Comparison of ENCODE assay signal across 19 cellular contexts in the genomic region with DNA sequence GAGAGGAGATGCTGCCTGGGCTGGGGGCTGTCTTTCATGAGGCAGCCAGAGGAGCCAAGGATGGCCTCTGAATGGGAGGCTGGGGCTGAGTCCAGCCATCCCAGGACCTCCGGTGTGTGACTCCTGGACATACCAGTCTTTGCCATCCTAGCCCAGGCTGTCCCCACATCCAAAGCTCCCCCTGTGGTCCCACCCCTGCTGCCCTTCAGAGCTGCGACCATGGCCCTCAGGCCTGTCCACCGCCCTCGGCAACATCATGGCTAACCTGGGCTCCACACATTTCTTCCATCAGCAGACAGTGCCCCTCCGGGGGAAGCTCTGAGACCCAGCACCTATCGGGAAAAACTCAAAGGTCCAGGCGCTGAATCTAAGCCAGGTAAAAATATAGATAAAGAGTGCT.
A peak's percentile ranks its signal among the peaks of the same experiment; 100 is the strongest.
DNase-seq lines count a peak whose midpoint lies in the region; ATAC-seq, FAIRE-seq and TF ChIP-seq lines count a peak whose summit lies in the region.
"Had no signal": no experiment of that assay in that cellular context is flagged by ENCODE, and none has a peak within 500 bp of the region (broad histone marks: within the 10 kb centered on the region; RNA-seq: fewer than 3 reads in every experiment).

No MANE protein-coding gene starts in this region.

- POLR2A ChIA-PET in MCF 10A (lab: Yijun Ruan, JAX): interaction anchor here (0.7 to 1.3 kb wide), 4 partner anchors 33 to 241 kb away, joined by 3 to 4 read pairs (median 3); no protein-coding TSS in a partner anchor

- H3K79me2 ChIP-seq in astrocyte (ENCODE audit: insufficient read depth, low read length): no peaks in the 10 kb centered on the region

- H3K9ac ChIP-seq in astrocyte (ENCODE audit: low read length) (peak overlapping the region; percentile 71), mesenchymal stem cell (ENCODE audit: low read length) (no peak overlapping the region)
- H3K9ac ChIP-seq: BLaER1 treated with 17β-estradiol and CSF1 and Interleukin-3, amounts not matched to agents 10 nM and 100 nM; KMS-11 had no signal

- no peak overlapping the region for H2BK12ac ChIP-seq in mesenchymal stem cell (ENCODE audit: low read length in 2 of 2)

- peaks cover 2% of the 10 kb centered on the region for H3K79me1 ChIP-seq in mesenchymal stem cell (replicated peaks; ENCODE audit: low read length, poor library complexity, severe bottlenecking)

- no peak overlapping the region for H3K4ac ChIP-seq in mesenchymal stem cell (ENCODE audit: low read depth in 1 of 2, low read length in 2 of 2)

- TF ChIP-seq EP300 in transverse colon (IDR thresholded peaks at IDR 0.05; ENCODE audit: low read depth): no peak

- ATAC-seq in HG03135 (IDR thresholded peaks at IDR 0.05; ENCODE audit: unreplicated experiment): no peak
- no peak for ATAC-seq in omental fat pad (ENCODE audit: low FRiP score)
- no peak for ATAC-seq in HG02759 (IDR thresholded peaks at IDR 0.05; ENCODE audit: unreplicated experiment)

- H2BK120ac ChIP-seq in mesenchymal stem cell (ENCODE audit: low read depth, low read length): no peak overlapping the region

- H3K36me3 Mint-ChIP-seq in MCF 10A (ENCODE audit: insufficient read depth, unreplicated experiment) (peaks cover 9% of the 10 kb centered on the region), astrocyte (ENCODE audit: low read depth, unreplicated experiment) (no peaks in the 10 kb centered on the region)
- H3K36me3 Mint-ChIP-seq: CD8-positive, alpha-beta memory T cell had no signal

- intact Hi-C loops in MCF 10A (cut with micrococcal nuclease): loop anchor here (5.0 kb wide), 1 partner anchor 55 kb away; no protein-coding TSS in a partner anchor
- intact Hi-C loops in breast epithelium (cut with DNase I; ENCODE audit: low total_unique reads): no loop called here
- intact Hi-C loops in transverse colon (cut with DNase I; ENCODE audit: low total_unique reads): no loop called here

- no peak overlapping the region for H4K8ac ChIP-seq in mesenchymal stem cell (ENCODE audit: low read length)

- FAIRE-seq in astrocyte (lab: Jason Lieb, UNC): no peak
- FAIRE-seq: HepG2 had no signal

- H3K4me3 ChIP-seq in breast epithelium: no peak overlapping the region
- no peak overlapping the region for H3K4me3 ChIP-seq in astrocyte (ENCODE audit: insufficient read depth, low read depth, low read length)
- no peak overlapping the region for H3K4me3 ChIP-seq in mesenchymal stem cell (ENCODE audit: insufficient read depth in 1 of 2, low read depth in 1 of 2, low read length in 2 of 2)
- H3K4me3 ChIP-seq in transverse colon: no peak overlapping the region
- H3K4me3 ChIP-seq: BLaER1 treated with 17β-estradiol and CSF1 and Interleukin-3, amounts not matched to agents 10 nM and 100 nM; Peyer's patch had no signal

- H3K23ac ChIP-seq in mesenchymal stem cell (ENCODE audit: low read length in 2 of 2): no peak overlapping the region

- H3K4me1 ChIP-seq in breast epithelium (peaks cover 0 to 10% of the 10 kb centered on the region in 2 donors), astrocyte (ENCODE audit: insufficient read depth, low read length) (peaks cover 37% of the 10 kb centered on the region), mesenchymal stem cell (ENCODE audit: control insufficient read depth, insufficient read depth, low read depth, low read length) (peaks cover 39% of the 10 kb centered on the region), transverse colon (no peaks in the 10 kb centered on the region)
- H3K4me1 ChIP-seq: Peyer's patch had no signal

- no peak overlapping the region for H2BK15ac ChIP-seq in mesenchymal stem cell (ENCODE audit: low read depth, poor library complexity, severe bottlenecking)

- H3K36me3 ChIP-seq in breast epithelium (no peaks in the 10 kb centered on the region), astrocyte (ENCODE audit: insufficient read depth, low read length) (no peaks in the 10 kb centered on the region), mesenchymal stem cell (ENCODE audit: control insufficient read depth in 1 of 2, insufficient read depth in 2 of 2, low read depth in 1 of 2, low read length in 2 of 2) (no peaks in the 10 kb centered on the region), transverse colon (no peaks in the 10 kb centered on the region)
- H3K36me3 ChIP-seq: BLaER1 treated with 17β-estradiol and CSF1 and Interleukin-3, amounts not matched to agents 10 nM and 100 nM; Peyer's patch had no signal

- peak overlapping the region; percentile 58 for H4K91ac ChIP-seq in mesenchymal stem cell (ENCODE audit: low read length)

- BruUV-seq in MCF 10A (replicated peaks; lab: Mats Ljungman, UMichigan): TSS peak; percentile 24

- H3K14ac ChIP-seq in mesenchymal stem cell (ENCODE audit: low read length in 2 of 2): no peak overlapping the region

- no peaks in the 10 kb centered on the region for H3K27me3 ChIP-seq in breast epithelium
- H3K27me3 ChIP-seq in astrocyte (ENCODE audit: insufficient read depth, low read length): no peaks in the 10 kb centered on the region
- H3K27me3 ChIP-seq in mesenchymal stem cell (ENCODE audit: control insufficient read depth in 1 of 2, insufficient read depth in 1 of 2, low read length in 2 of 2): peaks cover 0 to under 1% of the 10 kb centered on the region in 2 experiments
- no peaks in the 10 kb centered on the region for H3K27me3 ChIP-seq in transverse colon
- H3K27me3 ChIP-seq: BLaER1 treated with 17β-estradiol and CSF1 and Interleukin-3, amounts not matched to agents 10 nM and 100 nM; Peyer's patch had no signal

- H3K27me3 Mint-ChIP-seq in MCF 10A (ENCODE audit: insufficient read depth, unreplicated experiment) (no peaks in the 10 kb centered on the region), astrocyte (ENCODE audit: low read depth, unreplicated experiment) (no peaks in the 10 kb centered on the region)

- H3K9me3 ChIP-seq in breast epithelium: no peaks in the 10 kb centered on the region
- H3K9me3 ChIP-seq in astrocyte (ENCODE audit: insufficient read depth, low read depth, low read length): no peaks in the 10 kb centered on the region
- H3K9me3 ChIP-seq in mesenchymal stem cell (ENCODE audit: control insufficient read depth, low read length): no peaks in the 10 kb centered on the region
- no peaks in the 10 kb centered on the region for H3K9me3 ChIP-seq in transverse colon
- H3K9me3 ChIP-seq: BLaER1 treated with 17β-estradiol and CSF1 and Interleukin-3, amounts not matched to agents 10 nM and 100 nM; Peyer's patch had no signal

- peak overlapping the region; percentile 94 for H3K27ac Mint-ChIP-seq in MCF 10A (ENCODE audit: low read depth, unreplicated experiment)
- peak overlapping the region; percentile 100 for H3K27ac Mint-ChIP-seq in astrocyte (ENCODE audit: unreplicated experiment)
- H3K27ac Mint-ChIP-seq: CD8-positive, alpha-beta memory T cell had no signal

- H2AFZ ChIP-seq in astrocyte (ENCODE audit: low read depth, low read length) (no peak overlapping the region), mesenchymal stem cell (ENCODE audit: low read depth, low read length) (no peak overlapping the region)

- in situ Hi-C loops in transverse colon (cut with MboI; ENCODE audit: low pct_ligation_motif_present in 1 of 4, low pct_unique_long_range_greater_than_20kb in 1 of 4, low sequenced_read_pairs in 3 of 4): no loop called here

- peaks cover 47% of the 10 kb centered on the region for H3K4me1 Mint-ChIP-seq in MCF 10A (ENCODE audit: insufficient read depth, unreplicated experiment)
- H3K4me1 Mint-ChIP-seq in astrocyte (ENCODE audit: low read depth, unreplicated experiment): peaks cover 36% of the 10 kb centered on the region
- H3K4me1 Mint-ChIP-seq: CD8-positive, alpha-beta memory T cell had no signal

- H3K27ac ChIP-seq in breast epithelium: peak overlapping the region in 1 of 2 donors; percentile 71
- peak overlapping the region; percentile 79 for H3K27ac ChIP-seq in astrocyte (ENCODE audit: low read depth, low read length)
- no peak overlapping the region for H3K27ac ChIP-seq in mesenchymal stem cell (ENCODE audit: low read length, poor library complexity, severe bottlenecking)
- H3K27ac ChIP-seq in transverse colon: no peak overlapping the region
- H3K27ac ChIP-seq: BLaER1 treated with 17β-estradiol and CSF1 and Interleukin-3, amounts not matched to agents 10 nM and 100 nM; KMS-11; Peyer's patch had no signal

- peak overlapping the region; percentile 11 to 49 for H3K18ac ChIP-seq in mesenchymal stem cell (ENCODE audit: low read depth in 1 of 2, low read length in 2 of 2)

- TF ChIP-seq POLR2A in breast epithelium (IDR thresholded peaks at IDR 0.05) (no peak), transverse colon (IDR thresholded peaks at IDR 0.05) (no peak)

- peak overlapping the region; percentile 74 for H3K4me2 ChIP-seq in astrocyte (ENCODE audit: low read length)
- no peak overlapping the region for H3K4me2 ChIP-seq in mesenchymal stem cell (ENCODE audit: low read length, poor library complexity, severe bottlenecking)
- H3K4me2 ChIP-seq: KMS-11 had no signal

- H4K20me1 ChIP-seq in astrocyte (ENCODE audit: insufficient read depth, low read length): no peaks in the 10 kb centered on the region
- H4K20me1 ChIP-seq: BLaER1 treated with 17β-estradiol and CSF1 and Interleukin-3, amounts not matched to agents 10 nM and 100 nM had no signal

- TF ChIP-seq CTCF in MCF 10A (IDR thresholded peaks at IDR 0.05; ENCODE audit: unreplicated experiment) (no peak), breast epithelium (IDR thresholded peaks at IDR 0.05) (no peak), astrocyte (IDR thresholded peaks at IDR 0.05; ENCODE audit: insufficient read depth, low read depth, low read length) (no peak), omental fat pad (IDR thresholded peaks at IDR 0.05) (no peak), transverse colon (IDR thresholded peaks at IDR 0.05) (no peak)

- H3K4me3 Mint-ChIP-seq in MCF 10A (ENCODE audit: unreplicated experiment): peak overlapping the region; percentile 64
- no peak overlapping the region for H3K4me3 Mint-ChIP-seq in astrocyte (ENCODE audit: unreplicated experiment)
- H3K4me3 Mint-ChIP-seq: CD8-positive, alpha-beta memory T cell had no signal

- CTCF ChIA-PET in MCF 10A (lab: Yijun Ruan, JAX): interaction anchor here (0.6 to 1.0 kb wide), 6 partner anchors 49 to 289 kb away, joined by 3 to 4 read pairs (median 3); no protein-coding TSS in a partner anchor

- 98% methylated on average over 4 of the region's 7 CpGs for WGBS in mesenchymal stem cell
- 90% methylated on average over 6 of the region's 7 CpGs; no CpG with 5 or more reads in 1 of the 2 donors for WGBS in transverse colon (ENCODE audit: low coverage in 1 of 2), 2 donors

- no peak overlapping the region for H2BK5ac ChIP-seq in mesenchymal stem cell (ENCODE audit: low read depth, low read length, poor library complexity, severe bottlenecking)

- H3K9me3 Mint-ChIP-seq in MCF 10A (ENCODE audit: unreplicated experiment) (peaks cover 5% of the 10 kb centered on the region), astrocyte (ENCODE audit: unreplicated experiment) (peaks cover 3% of the 10 kb centered on the region)

- H2AK5ac ChIP-seq in mesenchymal stem cell (ENCODE audit: low read length, severe bottlenecking): peak overlapping the region; percentile 99

- DNase-seq in MCF 10A (ENCODE audit: unreplicated experiment): no peak
- no peak for DNase-seq in breast epithelium (ENCODE audit: low spot score in 2 of 2)
- no peak for DNase-seq in astrocyte (ENCODE audit: low read depth)
- no peak for DNase-seq in mesenchymal stem cell
- no peak for DNase-seq in omental fat pad (ENCODE audit: low spot score)
- no peak for DNase-seq in transverse colon
- DNase-seq: CD8-positive, alpha-beta memory T cell; DMS79 treated with DMSO at 0.1 percent for 48 hours; NCI-H1092 treated with DMSO at 0.1 percent for 48 hours; NCI-H1694; NCI-H2227 treated with DMSO at 0.1 percent for 48 hours; NCI-H524; Peyer's patch; SIG-M5 had no signal
